9 cellular contexts compared by ENCODE assay signal in genomic region chr6:83853178-83853967, GRCh38. TPM values are rescaled to one million over a fixed set of nuclear protein-coding genes. Genes with fewer than 3 reads are reported as not detected.
DNase-seq lines count a peak whose midpoint lies in the region; ATAC-seq and TF ChIP-seq lines count a peak whose summit lies in the region.
"Had no signal": no experiment of that assay in that cellular context is flagged by ENCODE, and none has a peak within 500 bp of the region (broad histone marks: within the 10 kb centered on the region; RNA-seq: fewer than 3 reads in every experiment).

A gene with protein sequence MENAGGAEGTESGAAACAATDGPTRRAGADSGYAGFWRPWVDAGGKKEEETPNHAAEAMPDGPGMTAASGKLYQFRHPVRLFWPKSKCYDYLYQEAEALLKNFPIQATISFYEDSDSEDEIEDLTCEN (plus strand): TSS chr6:83853360. CDS start chr6:83853417, 57 bp downstream.

- no peak within 1 kb of the TSS for H3K9ac ChIP-seq in SK-N-SH
- H3K9ac ChIP-seq: BLaER1 treated with 17β-estradiol and CSF1 and Interleukin-3, amounts not matched to agents 10 nM and 100 nM had no signal

- CTCF ChIA-PET in SK-N-SH (lab: Yijun Ruan, JAX) = interaction anchor here (0.8 to 1.5 kb wide), 4 partner anchors 9 to 238 kb away, joined by 3 read pairs; no protein-coding TSS in a partner anchor

- WGBS in SK-N-SH (ENCODE audit: low lambda C conversion rate) = 0% methylated on average over 12 of the region's 79 CpGs

- no peaks in the 10 kb centered on the region for H3K36me3 ChIP-seq in SK-N-SH (replicated peaks in 1 of 2; ENCODE audit: control insufficient read depth in 1 of 2, insufficient read depth in 2 of 2, low read length in 1 of 2)
- H3K36me3 ChIP-seq: BLaER1 treated with 17β-estradiol and CSF1 and Interleukin-3, amounts not matched to agents 10 nM and 100 nM had no signal

- H4K20me1 ChIP-seq in SK-N-SH (ENCODE audit: insufficient read depth) = no peaks in the 10 kb centered on the region
- H4K20me1 ChIP-seq: BLaER1 treated with 17β-estradiol and CSF1 and Interleukin-3, amounts not matched to agents 10 nM and 100 nM had no signal

- H3K9me2 ChIP-seq in SK-N-SH = no peaks in the 10 kb centered on the region

- H3K9me3 ChIP-seq in SK-N-SH = no peaks in the 10 kb centered on the region
- H3K9me3 ChIP-seq: BLaER1 treated with 17β-estradiol and CSF1 and Interleukin-3, amounts not matched to agents 10 nM and 100 nM had no signal

- H3K4me3 Mint-ChIP-seq in effector memory CD8-positive, alpha-beta T cell = peak within 1 kb of the TSS; percentile 56 to 71

- peaks cover 0 to 8% of the 10 kb centered on the region in 2 experiments; a peak in 2 of 4 replicates for H3K4me1 ChIP-seq in SK-N-SH (ENCODE audit: control insufficient read depth in 1 of 2, insufficient read depth in 2 of 2, low read depth in 1 of 2, low read length in 1 of 2)
- H3K4me1 ChIP-seq: BLaER1 treated with 17β-estradiol and CSF1 and Interleukin-3, amounts not matched to agents 10 nM and 100 nM had no signal

- no peak within 1 kb of the TSS for H3K27ac Mint-ChIP-seq in effector memory CD8-positive, alpha-beta T cell

- H3K27me3 Mint-ChIP-seq in effector memory CD8-positive, alpha-beta T cell = peaks cover 60 to 70% of the 10 kb centered on the region in 2 donors

- no peak for TF ChIP-seq RAD21 in SK-N-SH (IDR thresholded peaks at IDR 0.05; ENCODE audit: low read length)

- H3K27ac ChIP-seq in SK-N-SH (ENCODE audit: low read depth in 2 of 2, low read length in 1 of 2) = peak within 1 kb of the TSS in 1 of 2 experiments; percentile 87; a peak in 2 of 4 replicates
- peak within 1 kb of the TSS; percentile 79 for H3K27ac ChIP-seq in temporal lobe (ENCODE audit: low read depth, low read length)
- H3K27ac ChIP-seq: BLaER1 treated with 17β-estradiol and CSF1 and Interleukin-3, amounts not matched to agents 10 nM and 100 nM had no signal

- H3K36me3 Mint-ChIP-seq in effector memory CD8-positive, alpha-beta T cell (ENCODE audit: insufficient read depth) = no peaks in the 10 kb centered on the region

- peak; percentile 13 to 48 for ATAC-seq in activated CD4-positive, CD25-positive, alpha-beta regulatory T cell treated with anti-CD3 and anti-CD28 coated beads, Interleukin-2, amount 50 U/mL, for 24 hours
- peak; percentile 68 for ATAC-seq in HG03342 (IDR thresholded peaks at IDR 0.05; ENCODE audit: unreplicated experiment)
- ATAC-seq in effector memory CD8-positive, alpha-beta T cell (replicated peaks) = peak; percentile 31

- H3F3A ChIP-seq in SK-N-SH (replicated peaks; ENCODE audit: insufficient read depth) = no peaks in the 10 kb centered on the region

- H2AFZ ChIP-seq in SK-N-SH (ENCODE audit: low read depth) = peak within 1 kb of the TSS; percentile 72; the same call in 1 of the 2 replicates

- POLR2A ChIA-PET in SK-N-SH (lab: Yijun Ruan, JAX) = interaction anchor here (0.8 to 2.8 kb wide), 4 partner anchors 144 to 374 kb away, joined by 3 to 27 read pairs (median 9); partner anchors contain the start of genes CEP162 and SNAP91

- H3K4me3 ChIP-seq in SK-N-SH (ENCODE audit: low read depth in 2 of 2, low read length in 1 of 2) = peak within 1 kb of the TSS; percentile 57 to 59
- H3K4me3 ChIP-seq: BLaER1 treated with 17β-estradiol and CSF1 and Interleukin-3, amounts not matched to agents 10 nM and 100 nM had no signal

- H3K4me2 ChIP-seq in SK-N-SH = peak within 1 kb of the TSS; percentile 65
- H3K4me2 ChIP-seq: BLaER1 treated with 17β-estradiol and CSF1 and Interleukin-3, amounts not matched to agents 10 nM and 100 nM had no signal

- no peak for TF ChIP-seq EP300 in SK-N-SH (IDR thresholded peaks at IDR 0.05; ENCODE audit: borderline replicate concordance in 1 of 2, low read depth in 1 of 2, low read length in 1 of 2)

- H3K4me1 Mint-ChIP-seq in effector memory CD8-positive, alpha-beta T cell (ENCODE audit: low read depth in 2 of 2) = peaks cover 3 to 6% of the 10 kb centered on the region in 2 donors

- H3K79me2 ChIP-seq in SK-N-SH (ENCODE audit: insufficient read depth) = no peaks in the 10 kb centered on the region

- H3K27me3 ChIP-seq in SK-N-SH (ENCODE audit: insufficient read depth) = peaks cover 33% of the 10 kb centered on the region
- H3K27me3 ChIP-seq: BLaER1 treated with 17β-estradiol and CSF1 and Interleukin-3, amounts not matched to agents 10 nM and 100 nM had no signal

- no peak for DNase-seq in activated CD4-positive, CD25-positive, alpha-beta regulatory T cell (lab: John Stamatoyannopoulos, UW)
- DNase-seq in SK-N-SH (peak; percentile 89), lung microvascular endothelial cell (ENCODE audit: low read depth in 2 of 2) (peak; percentile 27 to 73), OCI-M1 (lab: John Stamatoyannopoulos, UW) (no peak)
- no peak for DNase-seq in effector memory CD8-positive, alpha-beta T cell

- H3K9me3 Mint-ChIP-seq in effector memory CD8-positive, alpha-beta T cell = no peaks in the 10 kb centered on the region

- TF ChIP-seq CTCF in SK-N-SH (IDR thresholded peaks at IDR 0.05) = no peak

TF ChIP-seq in SK-N-SH, 30 proteins besides CTCF, POLR2A, EP300 and RAD21:
- TF ChIP-seq NRF1 (IDR thresholded peaks at IDR 0.05; ENCODE audit: low read depth, low read length) = peak; percentile 24; the same call in 1 of the 2 replicates
- TF ChIP-seq FOXJ3 (CRISPR knock-in tag; IDR thresholded peaks at IDR 0.05) = peak; percentile 37; the same call in 1 of the 2 replicates
- TF ChIP-seq MXI1 (IDR thresholded peaks at IDR 0.05; ENCODE audit: low read depth, low read length) = peak; percentile 73
- TF ChIP-seq EZH2phosphoT487 (IDR thresholded peaks at IDR 0.05; ENCODE audit: borderline replicate concordance, low read depth) = no peak

RNA-seq across cellular contexts. Expression of the gene that starts here (rescaled TPM):
- 0.33 and 1.3 TPM in 2 replicates for polyA plus RNA-seq in SK-N-SH (2012; rRNA removed)
- 0.53 and 1.3 TPM in 2 replicates for polyA plus RNA-seq in SK-N-SH (2012; cell fraction: cytosol; rRNA removed)
- 0.14 and 0.65 TPM in 2 replicates for polyA plus RNA-seq in SK-N-SH (2012; cell fraction: nucleus; rRNA removed)
- total RNA-seq in lung microvascular endothelial cell (0.22 and 0.40 TPM in 2 replicates), temporal lobe (8.1 TPM)

Comparison
In these comparisons a context has a peak if more than half of its experiments do, and no peak if none do; other contexts are left out.
1. Peak in DNase-seq in lung microvascular endothelial cell; RNA of the gene not detected or under 1 TPM.